In the genomic region with DNA sequence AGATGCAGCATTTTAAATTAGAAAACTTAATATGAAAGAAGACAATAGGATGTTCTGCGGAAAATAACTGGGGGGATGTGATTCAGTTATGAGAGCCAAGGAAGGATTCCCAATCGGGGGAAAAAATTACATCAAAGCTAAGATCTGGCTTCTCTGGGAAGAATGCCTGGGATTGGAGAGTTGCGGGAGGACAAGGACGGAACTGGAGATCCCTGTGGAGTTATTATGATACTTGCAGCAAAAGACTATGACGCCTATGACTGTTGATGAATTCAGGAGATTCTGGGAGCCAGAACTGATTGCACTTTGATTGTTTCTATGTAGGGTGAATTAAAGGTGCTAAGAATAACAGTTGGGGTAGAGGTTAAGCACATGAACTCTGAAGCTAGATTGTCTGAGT, we compare ENCODE assay signal across 3 cellular contexts.
"Had no signal": no experiment of that assay in that cellular context is flagged by ENCODE, and none has a peak within 500 bp of the region (broad histone marks: within the 10 kb centered on the region; RNA-seq: fewer than 3 reads in every experiment).

No MANE protein-coding gene starts in this region.

- DNase-seq: GDM1, GF-D8 had no signal

- H3K4me3 ChIP-seq: GM12878 had no signal
